ENCODE assay signal across 16 cellular contexts in genomic region chr16:49116873-49117272, GRCh38.
"Had no signal": no experiment of that assay in that cellular context is flagged by ENCODE, and none has a peak within 500 bp of the region (broad histone marks: within the 10 kb centered on the region; RNA-seq: fewer than 3 reads in every experiment).

No MANE protein-coding gene starts in this region.

- H3K9ac ChIP-seq: neural progenitor cell had no signal

- H2AFZ ChIP-seq: neural progenitor cell had no signal

- H3K27me3 ChIP-seq: gastrocnemius medialis, heart right ventricle, neural progenitor cell, ovary, sigmoid colon, stomach, testis, upper lobe of right lung had no signal

- DNase-seq: activated CD4-positive, alpha-beta T cell treated with anti-CD3 and anti-CD28 coated beads, Interleukin-2, amount 10 ng/mL, durations not matched to agents 7 days and 5 days; activated CD8-positive, alpha-beta memory T cell treated with anti-CD3 and anti-CD28 coated beads for 24 hours; activated naive CD8-positive, alpha-beta T cell treated with anti-CD3 and anti-CD28 coated beads for 36 hours; effector memory CD4-positive, alpha-beta T cell; gastrocnemius medialis; heart right ventricle; naive B cell; ovary; sigmoid colon; stimulated activated CD4-positive, alpha-beta T cell treated with anti-CD3 and anti-CD28 coated beads, Interleukin-1b, Interleukin-23, amount 100 ng/mL, for 48 hours; stomach; T-helper 2 cell; testis; upper lobe of right lung had no signal

- H3K4me3 ChIP-seq: gastrocnemius medialis, heart right ventricle, neural progenitor cell, ovary, sigmoid colon, stomach, testis, upper lobe of right lung had no signal

- H3K9me3 ChIP-seq: gastrocnemius medialis, heart right ventricle, ovary, sigmoid colon, stomach, testis, upper lobe of right lung had no signal

- H3K27ac ChIP-seq: gastrocnemius medialis, heart right ventricle, neural progenitor cell, ovary, sigmoid colon, stomach, testis, upper lobe of right lung had no signal

- H3K4me2 ChIP-seq: neural progenitor cell had no signal

- H3K36me3 ChIP-seq: gastrocnemius medialis, heart right ventricle, neural progenitor cell, ovary, sigmoid colon, stomach, upper lobe of right lung had no signal

- ATAC-seq: gastrocnemius medialis, heart right ventricle, left lobe of liver, upper lobe of right lung had no signal

- H3K4me1 ChIP-seq: stomach, testis, upper lobe of right lung had no signal
